In the genomic region with DNA sequence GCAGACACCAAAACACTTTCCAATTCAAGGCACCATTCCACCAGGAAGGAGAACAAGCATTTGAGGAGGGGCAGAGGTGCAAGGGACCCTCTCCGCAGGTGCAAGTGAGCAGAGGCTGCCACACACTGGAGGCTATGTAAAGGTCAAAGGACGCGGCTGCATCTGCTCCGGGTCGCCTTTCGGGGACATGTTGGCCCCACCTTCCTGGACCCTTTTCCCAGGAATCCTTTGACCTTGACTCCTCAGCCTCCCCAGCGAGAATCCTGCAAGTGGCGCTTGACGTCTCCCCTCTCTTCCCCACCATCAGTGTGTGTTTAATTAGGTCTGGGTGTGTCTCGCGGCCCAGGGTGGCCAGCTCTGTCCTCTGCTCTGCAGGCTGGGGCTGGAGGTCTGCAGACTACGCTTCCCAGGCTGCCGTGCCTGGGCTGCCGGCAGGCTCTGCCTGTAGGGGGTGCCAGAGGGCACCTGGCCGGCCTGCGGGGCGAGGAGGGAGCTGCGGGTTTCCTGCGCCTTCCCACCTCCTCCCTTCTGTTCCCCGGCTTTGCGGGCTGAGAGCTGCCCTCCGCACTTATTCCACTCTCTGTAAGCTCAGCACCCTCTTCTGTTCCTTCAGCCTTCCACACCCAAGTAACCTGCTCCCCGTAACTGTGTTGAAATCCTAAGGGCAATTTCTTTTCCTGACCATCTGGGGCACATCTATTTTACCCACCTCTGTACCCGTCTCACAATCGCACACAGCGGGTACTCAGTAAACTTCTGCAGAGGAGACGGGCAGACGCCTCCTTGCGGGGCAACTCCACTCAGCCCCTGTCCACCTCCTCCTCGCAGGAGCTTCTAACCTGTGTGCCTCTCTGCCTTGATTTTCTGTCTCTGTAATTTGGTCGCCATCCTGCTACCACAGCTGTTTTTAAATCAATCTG, we compare ENCODE assay signal across 8 cellular contexts.
DNase-seq lines count a peak whose midpoint lies in the region; ATAC-seq and TF ChIP-seq lines count a peak whose summit lies in the region.

No MANE protein-coding gene starts in this region.

- H3K9me3 ChIP-seq in mucosa of stomach (ENCODE audit: control insufficient read depth, low read length): no peaks in the 10 kb centered on the region
- H3K9me3 ChIP-seq in stomach smooth muscle (ENCODE audit: control insufficient read depth in 2 of 2, low read length in 2 of 2): no peaks in the 10 kb centered on the region

- TF ChIP-seq CTCF in epithelial cell of esophagus (IDR thresholded peaks at IDR 0.05; ENCODE audit: insufficient read depth, low read depth, low read length, missing control alignments): peak; percentile 74

- H3K27me3 ChIP-seq in mucosa of stomach (ENCODE audit: control insufficient read depth, insufficient read depth, low read length) (peaks cover 15% of the 10 kb centered on the region), stomach smooth muscle (ENCODE audit: control insufficient read depth in 1 of 2, insufficient read depth in 2 of 2, low read length in 2 of 2) (no peaks in the 10 kb centered on the region)

- no peak overlapping the region for H3K4me3 ChIP-seq in epithelial cell of esophagus (ENCODE audit: low read length)
- no peak overlapping the region for H3K4me3 ChIP-seq in mucosa of stomach (ENCODE audit: low read length)
- H3K4me3 ChIP-seq in stomach smooth muscle (ENCODE audit: low read length in 2 of 2): peak overlapping the region; percentile 38 to 61

- DNase-seq in COLO829 (ENCODE audit: low spot score) (peak; percentile 24), NCI-H2227 (lab: John Stamatoyannopoulos, UW; ENCODE audit: unreplicated experiment) (peak; percentile 61), epithelial cell of esophagus (ENCODE audit: low read depth) (peak; percentile 29), NCI-H146 treated with DMSO at 0.1 percent for 48 hours (lab: John Stamatoyannopoulos, UW; ENCODE audit: unreplicated experiment) (no peak)
- DNase-seq in activated CD8-positive, alpha-beta memory T cell treated with anti-CD3 and anti-CD28 coated beads for 24 hours: peak; percentile 83

- H3K27ac ChIP-seq in stomach smooth muscle (ENCODE audit: low read length): no peak overlapping the region

- H3K4me1 ChIP-seq in mucosa of stomach (ENCODE audit: control insufficient read depth, insufficient read depth, low read length) (no peaks in the 10 kb centered on the region), stomach smooth muscle (ENCODE audit: control insufficient read depth, insufficient read depth, low read length) (peaks cover 5% of the 10 kb centered on the region)

- peak overlapping the region; percentile 37 for H3K9ac ChIP-seq in mucosa of stomach (ENCODE audit: low read length)
- H3K9ac ChIP-seq in stomach smooth muscle (ENCODE audit: low read length in 2 of 2): peak overlapping the region in 1 of 2 donors; percentile 6

- H3K36me3 ChIP-seq in mucosa of stomach (ENCODE audit: control insufficient read depth, insufficient read depth, low read length) (no peaks in the 10 kb centered on the region), stomach smooth muscle (ENCODE audit: control insufficient read depth in 2 of 2, insufficient read depth in 2 of 2, low read length in 2 of 2) (no peaks in the 10 kb centered on the region)

- ATAC-seq in GM21825 (IDR thresholded peaks at IDR 0.05; ENCODE audit: unreplicated experiment): peak; percentile 51

Comparison
In these comparisons a context has a peak if more than half of its experiments do, and no peak if none do; other contexts are left out.
1. H3K4me3 ChIP-seq: peak in stomach smooth muscle (2 of 2); none in epithelial cell of esophagus (single experiment) and mucosa of stomach (single experiment).